In genomic region chr2:48065096-48065495, GRCh38 we compare ENCODE assay signal across 24 cellular contexts.
"Had no signal": no experiment of that assay in that cellular context is flagged by ENCODE, and none has a peak within 500 bp of the region (broad histone marks: within the 10 kb centered on the region; RNA-seq: fewer than 3 reads in every experiment).

No MANE protein-coding gene starts in this region.

- H3K4me1 ChIP-seq: left ventricle myocardium inferior, right atrium auricular region, right lobe of liver, suprapubic skin, tibial artery, upper lobe of right lung had no signal

- H3K4me3 Mint-ChIP-seq: immature natural killer cell; memory B cell; naive thymus-derived CD4-positive, alpha-beta T cell; natural killer cell treated with Interleukin-12 subunit alpha and Interleukin-12 subunit beta and Interleukin-15 and Interleukin-18, amount 100 ng/mL, for 72 hours; stimulated activated naive CD8-positive, alpha-beta T cell treated with anti-CD3 and anti-CD28 coated beads, Interleukin-15, Interleukin-2, amounts not matched to agents 100 ng/mL and 50 ng/mL, for 24 hours had no signal

- H3K36me3 Mint-ChIP-seq: immature natural killer cell; naive thymus-derived CD4-positive, alpha-beta T cell; natural killer cell treated with Interleukin-12 subunit alpha and Interleukin-12 subunit beta and Interleukin-15 and Interleukin-18, amount 100 ng/mL, for 72 hours had no signal

- H3K4me1 Mint-ChIP-seq: immature natural killer cell had no signal

- ATAC-seq: mucosa of descending colon; naive thymus-derived CD4-positive, alpha-beta T cell; right lobe of liver; upper lobe of right lung had no signal

- H3K27me3 ChIP-seq: ovary, right atrium auricular region, right lobe of liver, suprapubic skin, tibial artery, upper lobe of right lung had no signal

- H3K36me3 ChIP-seq: left ventricle myocardium inferior, ovary, right atrium auricular region, right lobe of liver, suprapubic skin, thoracic aorta, tibial artery, upper lobe of right lung had no signal

- H3K27me3 Mint-ChIP-seq: progenitor cell of endocrine pancreas had no signal

- H3K27ac ChIP-seq: left ventricle myocardium inferior, ovary, right atrium auricular region, right lobe of liver, suprapubic skin, thoracic aorta, tibial artery, upper lobe of right lung had no signal

- H3K4me3 ChIP-seq: left ventricle myocardium inferior, lung, mucosa of descending colon, ovary, right atrium auricular region, right lobe of liver, smooth muscle cell, suprapubic skin, thoracic aorta, tibial artery, upper lobe of right lung had no signal

- H3K9me3 ChIP-seq: left ventricle myocardium inferior, mucosa of descending colon, ovary, right atrium auricular region, right lobe of liver, suprapubic skin, thoracic aorta, tibial artery, upper lobe of right lung had no signal

- DNase-seq: hippocampal formation; immature natural killer cell; left ventricle myocardium inferior; midbrain; mucosa of descending colon; naive thymus-derived CD4-positive, alpha-beta T cell; ovary; right lobe of liver; stimulated activated CD4-positive, alpha-beta T cell treated with anti-CD3 and anti-CD28 coated beads, Interleukin-1b, Interleukin-23, amount 100 ng/mL, for 48 hours; stimulated activated CD4-positive, alpha-beta T cell treated with anti-CD3 and anti-CD28 coated beads, Interleukin-2, amount 100 ng/mL, for 48 hours; stimulated activated CD4-positive, alpha-beta T cell treated with anti-CD3 and anti-CD28 coated beads, Interleukin-4, amount 100 ng/mL, for 4 hours; stimulated activated naive CD4-positive, alpha-beta T cell; tibial artery; trophoblast cell; upper lobe of right lung had no signal

- H3K9me3 Mint-ChIP-seq: immature natural killer cell; memory B cell; naive thymus-derived CD4-positive, alpha-beta T cell; natural killer cell treated with Interleukin-12 subunit alpha and Interleukin-12 subunit beta and Interleukin-15 and Interleukin-18, amount 100 ng/mL, for 72 hours; stimulated activated naive CD8-positive, alpha-beta T cell treated with anti-CD3 and anti-CD28 coated beads, Interleukin-15, Interleukin-2, amounts not matched to agents 100 ng/mL and 50 ng/mL, for 24 hours had no signal

- H3K27ac Mint-ChIP-seq: immature natural killer cell; memory B cell; naive thymus-derived CD4-positive, alpha-beta T cell; natural killer cell treated with Interleukin-12 subunit alpha and Interleukin-12 subunit beta and Interleukin-15 and Interleukin-18, amount 100 ng/mL, for 72 hours; progenitor cell of endocrine pancreas; stimulated activated naive CD8-positive, alpha-beta T cell treated with anti-CD3 and anti-CD28 coated beads, Interleukin-15, Interleukin-2, amounts not matched to agents 100 ng/mL and 50 ng/mL, for 24 hours had no signal
